Comparison of ENCODE assay signal across 26 cellular contexts in genomic region chr10:131891929-131892816, GRCh38.
"Had no signal": no experiment of that assay in that cellular context is flagged by ENCODE, and none has a peak within 500 bp of the region (broad histone marks: within the 10 kb centered on the region; RNA-seq: fewer than 3 reads in every experiment).

No MANE protein-coding gene starts in this region.

- H2AFZ ChIP-seq: parathyroid adenoma had no signal

- H3K27ac ChIP-seq: esophagus squamous epithelium, left ventricle myocardium inferior, parathyroid adenoma, testis, transverse colon, VCaP had no signal

- H3K4me3 Mint-ChIP-seq: activated CD4-positive, alpha-beta memory T cell treated with anti-CD3 and anti-CD28 coated beads for 36 hours; activated CD4-positive, alpha-beta T cell treated with anti-CD3 and anti-CD28 coated beads, Interleukin-2, amount 10 ng/mL, durations not matched to agents 24 days and 14 days; activated naive CD4-positive, alpha-beta T cell treated with anti-CD3 and anti-CD28 coated beads for 36 hours; activated T-helper 1 cell treated with anti-CD3 and anti-CD28 coated beads, Interleukin-12 subunit alpha, Interleukin-12 subunit beta, Interleukin-2, Interleukin-4 antibody, amounts not matched to agents 30 ng/mL and 10 ng/mL and 1 ng/mL, durations not matched to agents 14 hours and 24 hours and 36 hours; dendritic cell treated with granulocyte-macrophage colony-stimulating factor and Interleukin-4, amounts not matched to agents 40 ng/mL and 50 ng/mL, for 4 days; naive B cell; T-helper 1 cell treated with Interleukin-12 subunit alpha and Interleukin-12 subunit beta and Interleukin-4 antibody, amounts not matched to agents 30 μg/mL and 1 μg/mL, for 36 hours had no signal

- H3K4me3 ChIP-seq: esophagus squamous epithelium, left ventricle myocardium inferior, lung, testis, transverse colon had no signal

- H3K27ac Mint-ChIP-seq: activated CD4-positive, alpha-beta memory T cell treated with anti-CD3 and anti-CD28 coated beads for 36 hours; activated CD4-positive, alpha-beta T cell treated with anti-CD3 and anti-CD28 coated beads, Interleukin-2, amount 10 ng/mL, durations not matched to agents 24 days and 14 days; activated naive CD4-positive, alpha-beta T cell treated with anti-CD3 and anti-CD28 coated beads for 36 hours; activated T-helper 1 cell treated with anti-CD3 and anti-CD28 coated beads, Interleukin-12 subunit alpha, Interleukin-12 subunit beta, Interleukin-2, Interleukin-4 antibody, amounts not matched to agents 30 ng/mL and 10 ng/mL and 1 ng/mL, durations not matched to agents 14 hours and 24 hours and 36 hours; dendritic cell treated with granulocyte-macrophage colony-stimulating factor and Interleukin-4, amounts not matched to agents 40 ng/mL and 50 ng/mL, for 4 days; T-helper 1 cell treated with Interleukin-12 subunit alpha and Interleukin-12 subunit beta and Interleukin-4 antibody, amounts not matched to agents 30 μg/mL and 1 μg/mL, for 36 hours had no signal

- H3K27me3 ChIP-seq: testis had no signal

- H3K79me2 ChIP-seq: parathyroid adenoma had no signal

- H3K9me3 Mint-ChIP-seq: activated CD4-positive, alpha-beta memory T cell treated with anti-CD3 and anti-CD28 coated beads for 36 hours; activated CD4-positive, alpha-beta T cell treated with anti-CD3 and anti-CD28 coated beads, Interleukin-2, amount 10 ng/mL, durations not matched to agents 24 days and 14 days; activated naive CD4-positive, alpha-beta T cell treated with anti-CD3 and anti-CD28 coated beads for 36 hours; activated T-helper 1 cell treated with anti-CD3 and anti-CD28 coated beads, Interleukin-12 subunit alpha, Interleukin-12 subunit beta, Interleukin-2, Interleukin-4 antibody, amounts not matched to agents 30 ng/mL and 10 ng/mL and 1 ng/mL, durations not matched to agents 14 hours and 24 hours and 36 hours; dendritic cell treated with granulocyte-macrophage colony-stimulating factor and Interleukin-4, amounts not matched to agents 40 ng/mL and 50 ng/mL, for 4 days; naive B cell; T-helper 1 cell treated with Interleukin-12 subunit alpha and Interleukin-12 subunit beta and Interleukin-4 antibody, amounts not matched to agents 30 μg/mL and 1 μg/mL, for 36 hours had no signal

- H3K27me3 Mint-ChIP-seq: activated CD4-positive, alpha-beta memory T cell treated with anti-CD3 and anti-CD28 coated beads for 36 hours had no signal

- H3K4me1 Mint-ChIP-seq: naive B cell had no signal

- H3K4me1 ChIP-seq: left ventricle myocardium inferior, parathyroid adenoma, transverse colon had no signal

- H3K9me3 ChIP-seq: esophagus squamous epithelium, left ventricle myocardium inferior, testis, transverse colon had no signal

- H3K36me3 Mint-ChIP-seq: activated CD4-positive, alpha-beta memory T cell treated with anti-CD3 and anti-CD28 coated beads for 36 hours; naive B cell had no signal

- H3K9ac ChIP-seq: parathyroid adenoma had no signal

- H3K36me3 ChIP-seq: esophagus squamous epithelium, left ventricle myocardium inferior, transverse colon had no signal

- DNase-seq: activated CD4-positive, alpha-beta memory T cell treated with anti-CD3 and anti-CD28 coated beads for 36 hours; activated CD4-positive, alpha-beta T cell treated with anti-CD3 and anti-CD28 coated beads, Interleukin-2, amount 10 ng/mL, durations not matched to agents 24 days and 14 days; activated CD4-positive, CD25-positive, alpha-beta regulatory T cell treated with anti-CD3 and anti-CD28 coated beads, Interleukin-2, amount 50 U/mL, for 72 hours; activated CD8-positive, alpha-beta memory T cell treated with anti-CD3 and anti-CD28 coated beads, Interleukin-2, amount 50 U/mL, for 4 hours; activated effector memory CD4-positive, alpha-beta T cell treated with anti-CD3 and anti-CD28 coated beads, Interleukin-2, amount 50 U/mL, for 16 hours; activated naive CD4-positive, alpha-beta T cell treated with anti-CD3 and anti-CD28 coated beads for 36 hours; activated T-cell treated with anti-CD3 and anti-CD28 coated beads, Interleukin-2, amount 50 U/mL, for 1 hour; amygdala; caudate nucleus; esophagus squamous epithelium; foreskin melanocyte; left ventricle myocardium inferior; naive B cell; nucleus accumbens; right cardiac atrium; stimulated activated CD4-positive, alpha-beta T cell treated with anti-CD3 and anti-CD28 coated beads, Interleukin-2, amount 100 ng/mL, for 48 hours; stimulated activated naive CD4-positive, alpha-beta T cell treated with Interleukin-2 at 50 U/mL for 16 hours; T-helper 9 cell; testis; transverse colon had no signal
